Comparison of ENCODE assay signal across 13 cellular contexts in genomic region chr5:160702856-160703453, GRCh38.
DNase-seq lines count a peak whose midpoint lies in the region; ATAC-seq and TF ChIP-seq lines count a peak whose summit lies in the region.
"Had no signal": no experiment of that assay in that cellular context is flagged by ENCODE, and none has a peak within 500 bp of the region (broad histone marks: within the 10 kb centered on the region; RNA-seq: fewer than 3 reads in every experiment).

No MANE protein-coding gene starts in this region.

- no peak overlapping the region for H3K4me2 ChIP-seq in Karpas-422 (ENCODE audit: low read depth, low read length, poor library complexity, severe bottlenecking)

- CTCF ChIA-PET in activated CD8-positive, alpha-beta T cell treated with anti-CD3 and anti-CD28 coated beads, Interleukin-2, amount 10 ng/mL, durations not matched to agents 7 days and 5 days (lab: Charles Lee): no interaction called here

- peaks cover 2% of the 10 kb centered on the region for H3K27me3 Mint-ChIP-seq in activated CD8-positive, alpha-beta T cell treated with anti-CD3 and anti-CD28 coated beads, Interleukin-2, amount 10 ng/mL, durations not matched to agents 7 days and 5 days (ENCODE audit: low read depth)
- no peaks in the 10 kb centered on the region for H3K27me3 Mint-ChIP-seq in nephron progenitor cell (ENCODE audit: low read depth, poor library complexity)

- no peaks in the 10 kb centered on the region for H3K27me3 ChIP-seq in Karpas-422 (ENCODE audit: low read length)
- H3K27me3 ChIP-seq: gastroesophageal sphincter, right atrium auricular region had no signal

- H3K36me3 Mint-ChIP-seq in activated CD8-positive, alpha-beta T cell treated with anti-CD3 and anti-CD28 coated beads, Interleukin-2, amount 10 ng/mL, durations not matched to agents 7 days and 5 days (ENCODE audit: low read depth): no peaks in the 10 kb centered on the region
- peaks cover 6% of the 10 kb centered on the region for H3K36me3 Mint-ChIP-seq in nephron progenitor cell (ENCODE audit: low read depth)
- H3K36me3 Mint-ChIP-seq: IgD-negative memory B cell had no signal

- H3K4me3 Mint-ChIP-seq in activated CD8-positive, alpha-beta T cell treated with anti-CD3 and anti-CD28 coated beads, Interleukin-2, amount 10 ng/mL, durations not matched to agents 7 days and 5 days: no peak overlapping the region
- no peak overlapping the region for H3K4me3 Mint-ChIP-seq in nephron progenitor cell
- H3K4me3 Mint-ChIP-seq: IgD-negative memory B cell; T-helper 1 cell treated with Interleukin-12 subunit alpha and Interleukin-12 subunit beta and Interleukin-4 antibody, amounts not matched to agents 30 μg/mL and 1 μg/mL, for 36 hours had no signal

- TF ChIP-seq CTCF in GM12864 (IDR thresholded peaks at IDR 0.05; ENCODE audit: low read depth, low read length, missing control alignments) (no peak), nephron progenitor cell (IDR thresholded peaks at IDR 0.05) (no peak), GM10266 (IDR thresholded peaks at IDR 0.05; ENCODE audit: control insufficient read depth, insufficient read depth, low read depth, missing control alignments) (no peak)

- H3K9ac ChIP-seq in Karpas-422 (ENCODE audit: low read length): no peak overlapping the region

- ATAC-seq in GM19438 (IDR thresholded peaks at IDR 0.05; ENCODE audit: low read depth, unreplicated experiment): peak; percentile 83
- peak; percentile 88 for ATAC-seq in HG02885 (IDR thresholded peaks at IDR 0.05; ENCODE audit: poor library complexity, unreplicated experiment)
- ATAC-seq in activated CD8-positive, alpha-beta T cell treated with anti-CD3 and anti-CD28 coated beads, Interleukin-2, amount 10 ng/mL, durations not matched to agents 7 days and 5 days: no peak
- ATAC-seq: gastroesophageal sphincter had no signal

- no peaks in the 10 kb centered on the region for H3K36me3 ChIP-seq in Karpas-422 (ENCODE audit: insufficient read depth, low read length)
- H3K36me3 ChIP-seq: gastroesophageal sphincter, right atrium auricular region had no signal

- H3K9me3 ChIP-seq in Karpas-422 (ENCODE audit: low read length): no peaks in the 10 kb centered on the region

- H3K4me3 ChIP-seq in GM12864 (ENCODE audit: low read depth, low read length): no peak overlapping the region
- H3K4me3 ChIP-seq in Karpas-422 (ENCODE audit: low read length): no peak overlapping the region
- H3K4me3 ChIP-seq: gastroesophageal sphincter, right atrium auricular region had no signal

- H4K20me1 ChIP-seq in Karpas-422 (ENCODE audit: insufficient read depth, low read depth, low read length): no peaks in the 10 kb centered on the region

- no peak overlapping the region for H2AFZ ChIP-seq in Karpas-422 (ENCODE audit: low read length)

- H3K27ac Mint-ChIP-seq in activated CD8-positive, alpha-beta T cell treated with anti-CD3 and anti-CD28 coated beads, Interleukin-2, amount 10 ng/mL, durations not matched to agents 7 days and 5 days: no peak overlapping the region
- no peak overlapping the region for H3K27ac Mint-ChIP-seq in nephron progenitor cell
- H3K27ac Mint-ChIP-seq: IgD-negative memory B cell; T-helper 1 cell treated with Interleukin-12 subunit alpha and Interleukin-12 subunit beta and Interleukin-4 antibody, amounts not matched to agents 30 μg/mL and 1 μg/mL, for 36 hours had no signal

- no peaks in the 10 kb centered on the region for H3K79me2 ChIP-seq in Karpas-422 (ENCODE audit: low read length)

- no peaks in the 10 kb centered on the region for H3K4me1 Mint-ChIP-seq in activated CD8-positive, alpha-beta T cell treated with anti-CD3 and anti-CD28 coated beads, Interleukin-2, amount 10 ng/mL, durations not matched to agents 7 days and 5 days (ENCODE audit: low read depth)
- peaks cover 4% of the 10 kb centered on the region for H3K4me1 Mint-ChIP-seq in nephron progenitor cell

- H3K27ac ChIP-seq in Karpas-422 (ENCODE audit: low read length): no peak overlapping the region
- H3K27ac ChIP-seq: gastroesophageal sphincter, right atrium auricular region had no signal

- peaks cover 3% of the 10 kb centered on the region for H3K4me1 ChIP-seq in Karpas-422 (ENCODE audit: low read length)
- H3K4me1 ChIP-seq: gastroesophageal sphincter, right atrium auricular region had no signal

- POLR2A ChIA-PET in activated CD8-positive, alpha-beta T cell treated with anti-CD3 and anti-CD28 coated beads, Interleukin-2, amount 10 ng/mL, durations not matched to agents 7 days and 5 days (lab: Charles Lee): no interaction called here

- H3K9me2 ChIP-seq in Karpas-422 (replicated peaks; ENCODE audit: insufficient read depth, low read length): no peaks in the 10 kb centered on the region

- peak; percentile 46 for DNase-seq in GM12864 (ENCODE audit: low read depth)
- DNase-seq in Karpas-422: peak; percentile 62
- DNase-seq in activated CD8-positive, alpha-beta T cell treated with anti-CD3 and anti-CD28 coated beads, Interleukin-2, amount 10 ng/mL, durations not matched to agents 7 days and 5 days: no peak
- no peak for DNase-seq in nephron progenitor cell
- no peak for DNase-seq in anterior cingulate cortex (lab: John Stamatoyannopoulos, UW)
- DNase-seq in GM10266 (ENCODE audit: extremely low spot score): no peak
- DNase-seq: NCI-H510A had no signal

- no peaks in the 10 kb centered on the region for H3K9me3 Mint-ChIP-seq in activated CD8-positive, alpha-beta T cell treated with anti-CD3 and anti-CD28 coated beads, Interleukin-2, amount 10 ng/mL, durations not matched to agents 7 days and 5 days (ENCODE audit: insufficient read depth)
- peaks cover 20% of the 10 kb centered on the region for H3K9me3 Mint-ChIP-seq in nephron progenitor cell
- H3K9me3 Mint-ChIP-seq: IgD-negative memory B cell; T-helper 1 cell treated with Interleukin-12 subunit alpha and Interleukin-12 subunit beta and Interleukin-4 antibody, amounts not matched to agents 30 μg/mL and 1 μg/mL, for 36 hours had no signal

Comparison
In these comparisons a context has a peak if more than half of its experiments do, and no peak if none do; other contexts are left out.
1. DNase-seq: peak in GM12864 (single experiment) and Karpas-422 (single experiment); none in activated CD8-positive, alpha-beta T cell treated with anti-CD3 and anti-CD28 coated beads, Interleukin-2, amount 10 ng/mL, durations not matched to agents 7 days and 5 days (single experiment), nephron progenitor cell (single experiment), anterior cingulate cortex (0 of 58) and GM10266 (single experiment).